Comparison of ENCODE assay signal across 2 cellular contexts in the genomic region with DNA sequence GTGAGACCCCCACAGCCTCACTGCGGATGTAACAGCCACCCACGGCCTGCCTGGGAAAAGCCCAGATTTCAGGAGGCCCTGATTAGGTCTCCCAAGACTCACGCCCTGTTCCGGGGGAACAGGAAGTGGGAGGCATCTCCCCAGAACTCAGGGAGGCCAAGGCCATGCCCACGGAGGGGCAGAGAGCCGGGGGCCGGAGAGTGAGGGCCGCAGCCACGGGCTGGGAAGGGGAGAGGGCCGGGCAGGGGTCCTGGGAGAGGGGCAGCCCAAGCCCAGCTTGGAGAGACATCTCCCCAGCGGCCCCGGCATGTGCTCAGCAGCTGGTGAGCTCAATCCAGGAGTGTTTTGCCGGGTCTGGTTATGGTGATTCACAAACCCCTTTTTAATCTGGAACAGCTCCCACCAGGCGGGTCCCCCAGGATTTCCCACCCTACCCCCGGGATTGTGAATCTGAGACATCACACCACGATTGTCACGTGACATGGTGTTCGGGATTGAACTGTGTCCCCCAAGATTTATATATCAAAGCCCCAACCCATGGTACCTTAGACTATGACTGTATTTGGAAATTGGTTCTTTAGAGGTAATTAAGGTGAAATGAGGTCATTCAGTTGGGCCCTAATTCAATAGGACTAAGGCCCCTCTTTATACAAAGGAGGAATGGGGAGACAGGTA.
TF ChIP-seq lines count a peak whose summit lies in the region.

No MANE protein-coding gene starts in this region.

TF ChIP-seq in HepG2, 621 proteins besides CTCF, POLR2A, EP300 and RAD21:
- peak; percentile 76; the same call in 1 of the 2 replicates for TF ChIP-seq RAD51 (IDR thresholded peaks at IDR 0.05; ENCODE audit: borderline replicate concordance)
- no peak for TF ChIP-seq ZNF782 (CRISPR knock-in tag; IDR thresholded peaks at IDR 0.05; ENCODE audit: borderline replicate concordance)
- no peak for TF ChIP-seq ARNTL (CRISPR knock-in tag; IDR thresholded peaks at IDR 0.05)
- TF ChIP-seq, protein P1, sequence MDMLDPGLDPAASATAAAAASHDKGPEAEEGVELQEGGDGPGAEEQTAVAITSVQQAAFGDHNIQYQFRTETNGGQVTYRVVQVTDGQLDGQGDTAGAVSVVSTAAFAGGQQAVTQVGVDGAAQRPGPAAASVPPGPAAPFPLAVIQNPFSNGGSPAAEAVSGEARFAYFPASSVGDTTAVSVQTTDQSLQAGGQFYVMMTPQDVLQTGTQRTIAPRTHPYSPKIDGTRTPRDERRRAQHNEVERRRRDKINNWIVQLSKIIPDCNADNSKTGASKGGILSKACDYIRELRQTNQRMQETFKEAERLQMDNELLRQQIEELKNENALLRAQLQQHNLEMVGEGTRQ (IDR thresholded peaks at IDR 0.05; ENCODE audit: low read depth, low read length): peak; percentile 47; the same call in 1 of the 2 replicates
- TF ChIP-seq, protein P1 (CRISPR knock-in tag; IDR thresholded peaks at IDR 0.05; ENCODE audit: borderline replicate concordance): no peak
- no peak for TF ChIP-seq ZNF350 (CRISPR knock-in tag; IDR thresholded peaks at IDR 0.05; ENCODE audit: borderline replicate concordance, low read depth)
- TF ChIP-seq MAFG (CRISPR knock-in tag; IDR thresholded peaks at IDR 0.05): no peak
- TF ChIP-seq, protein P2, sequence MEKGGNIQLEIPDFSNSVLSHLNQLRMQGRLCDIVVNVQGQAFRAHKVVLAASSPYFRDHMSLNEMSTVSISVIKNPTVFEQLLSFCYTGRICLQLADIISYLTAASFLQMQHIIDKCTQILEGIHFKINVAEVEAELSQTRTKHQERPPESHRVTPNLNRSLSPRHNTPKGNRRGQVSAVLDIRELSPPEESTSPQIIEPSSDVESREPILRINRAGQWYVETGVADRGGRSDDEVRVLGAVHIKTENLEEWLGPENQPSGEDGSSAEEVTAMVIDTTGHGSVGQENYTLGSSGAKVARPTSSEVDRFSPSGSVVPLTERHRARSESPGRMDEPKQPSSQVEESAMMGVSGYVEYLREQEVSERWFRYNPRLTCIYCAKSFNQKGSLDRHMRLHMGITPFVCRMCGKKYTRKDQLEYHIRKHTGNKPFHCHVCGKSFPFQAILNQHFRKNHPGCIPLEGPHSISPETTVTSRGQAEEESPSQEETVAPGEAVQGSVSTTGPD (CRISPR knock-in tag; IDR thresholded peaks at IDR 0.05): no peak
TF ChIP-seq in HepG2: peak in this region for 2.

TF ChIP-seq in K562, 482 proteins besides CTCF, POLR2A, EP300 and RAD21:
- TF ChIP-seq RAD51 (IDR thresholded peaks at IDR 0.05; ENCODE audit: borderline replicate concordance, low read depth) (peak; percentile 49; the same call in 1 of the 2 replicates), SMARCC2 (IDR thresholded peaks at IDR 0.05; ENCODE audit: low read depth) (no peak)
- TF ChIP-seq, protein P3, sequence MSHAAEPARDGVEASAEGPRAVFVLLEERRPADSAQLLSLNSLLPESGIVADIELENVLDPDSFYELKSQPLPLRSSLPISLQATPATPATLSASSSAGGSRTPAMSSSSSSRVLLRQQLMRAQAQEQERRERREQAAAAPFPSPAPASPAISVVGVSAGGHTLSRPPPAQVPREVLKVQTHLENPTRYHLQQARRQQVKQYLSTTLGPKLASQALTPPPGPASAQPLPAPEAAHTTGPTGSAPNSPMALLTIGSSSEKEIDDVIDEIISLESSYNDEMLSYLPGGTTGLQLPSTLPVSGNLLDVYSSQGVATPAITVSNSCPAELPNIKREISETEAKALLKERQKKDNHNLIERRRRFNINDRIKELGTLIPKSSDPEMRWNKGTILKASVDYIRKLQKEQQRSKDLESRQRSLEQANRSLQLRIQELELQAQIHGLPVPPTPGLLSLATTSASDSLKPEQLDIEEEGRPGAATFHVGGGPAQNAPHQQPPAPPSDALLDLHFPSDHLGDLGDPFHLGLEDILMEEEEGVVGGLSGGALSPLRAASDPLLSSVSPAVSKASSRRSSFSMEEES (CRISPR knock-in tag; IDR thresholded peaks at IDR 0.05): peak; percentile 87
